In the genomic region with DNA sequence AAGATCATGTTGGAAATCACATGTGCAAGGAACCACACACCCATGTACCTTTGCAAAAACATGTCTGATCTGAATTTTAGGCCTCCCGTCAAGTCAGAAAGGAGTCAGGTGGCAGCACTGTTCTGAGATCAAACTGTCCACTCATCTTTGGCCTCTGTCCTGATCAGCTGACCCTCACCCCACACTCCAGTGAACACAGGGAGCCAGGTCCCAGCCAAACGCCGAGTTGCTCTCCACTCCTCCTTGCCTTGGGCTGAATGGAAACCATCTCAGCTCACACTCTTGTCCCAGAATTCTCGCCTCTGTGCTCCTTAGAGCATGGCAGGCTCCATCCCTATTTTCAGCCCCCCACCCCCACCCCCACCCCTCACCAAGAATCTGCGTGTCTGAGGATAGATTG, we compare ENCODE assay signal across 1 cellular context.
TF ChIP-seq lines count a peak whose summit lies in the region.

No MANE protein-coding gene starts in this region.

TF ChIP-seq in liver, 16 proteins besides CTCF, POLR2A, EP300 and RAD21 (continued from another document):
- TF ChIP-seq, protein P1, sequence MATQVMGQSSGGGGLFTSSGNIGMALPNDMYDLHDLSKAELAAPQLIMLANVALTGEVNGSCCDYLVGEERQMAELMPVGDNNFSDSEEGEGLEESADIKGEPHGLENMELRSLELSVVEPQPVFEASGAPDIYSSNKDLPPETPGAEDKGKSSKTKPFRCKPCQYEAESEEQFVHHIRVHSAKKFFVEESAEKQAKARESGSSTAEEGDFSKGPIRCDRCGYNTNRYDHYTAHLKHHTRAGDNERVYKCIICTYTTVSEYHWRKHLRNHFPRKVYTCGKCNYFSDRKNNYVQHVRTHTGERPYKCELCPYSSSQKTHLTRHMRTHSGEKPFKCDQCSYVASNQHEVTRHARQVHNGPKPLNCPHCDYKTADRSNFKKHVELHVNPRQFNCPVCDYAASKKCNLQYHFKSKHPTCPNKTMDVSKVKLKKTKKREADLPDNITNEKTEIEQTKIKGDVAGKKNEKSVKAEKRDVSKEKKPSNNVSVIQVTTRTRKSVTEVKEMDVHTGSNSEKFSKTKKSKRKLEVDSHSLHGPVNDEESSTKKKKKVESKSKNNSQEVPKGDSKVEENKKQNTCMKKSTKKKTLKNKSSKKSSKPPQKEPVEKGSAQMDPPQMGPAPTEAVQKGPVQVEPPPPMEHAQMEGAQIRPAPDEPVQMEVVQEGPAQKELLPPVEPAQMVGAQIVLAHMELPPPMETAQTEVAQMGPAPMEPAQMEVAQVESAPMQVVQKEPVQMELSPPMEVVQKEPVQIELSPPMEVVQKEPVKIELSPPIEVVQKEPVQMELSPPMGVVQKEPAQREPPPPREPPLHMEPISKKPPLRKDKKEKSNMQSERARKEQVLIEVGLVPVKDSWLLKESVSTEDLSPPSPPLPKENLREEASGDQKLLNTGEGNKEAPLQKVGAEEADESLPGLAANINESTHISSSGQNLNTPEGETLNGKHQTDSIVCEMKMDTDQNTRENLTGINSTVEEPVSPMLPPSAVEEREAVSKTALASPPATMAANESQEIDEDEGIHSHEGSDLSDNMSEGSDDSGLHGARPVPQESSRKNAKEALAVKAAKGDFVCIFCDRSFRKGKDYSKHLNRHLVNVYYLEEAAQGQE (IDR thresholded peaks at IDR 0.05): no peak
- TF ChIP-seq HNF4A (conservative IDR thresholded peaks at IDR 0.05): peak; percentile 36 to 41
